ENCODE assay signal across 12 cellular contexts in the genomic region with DNA sequence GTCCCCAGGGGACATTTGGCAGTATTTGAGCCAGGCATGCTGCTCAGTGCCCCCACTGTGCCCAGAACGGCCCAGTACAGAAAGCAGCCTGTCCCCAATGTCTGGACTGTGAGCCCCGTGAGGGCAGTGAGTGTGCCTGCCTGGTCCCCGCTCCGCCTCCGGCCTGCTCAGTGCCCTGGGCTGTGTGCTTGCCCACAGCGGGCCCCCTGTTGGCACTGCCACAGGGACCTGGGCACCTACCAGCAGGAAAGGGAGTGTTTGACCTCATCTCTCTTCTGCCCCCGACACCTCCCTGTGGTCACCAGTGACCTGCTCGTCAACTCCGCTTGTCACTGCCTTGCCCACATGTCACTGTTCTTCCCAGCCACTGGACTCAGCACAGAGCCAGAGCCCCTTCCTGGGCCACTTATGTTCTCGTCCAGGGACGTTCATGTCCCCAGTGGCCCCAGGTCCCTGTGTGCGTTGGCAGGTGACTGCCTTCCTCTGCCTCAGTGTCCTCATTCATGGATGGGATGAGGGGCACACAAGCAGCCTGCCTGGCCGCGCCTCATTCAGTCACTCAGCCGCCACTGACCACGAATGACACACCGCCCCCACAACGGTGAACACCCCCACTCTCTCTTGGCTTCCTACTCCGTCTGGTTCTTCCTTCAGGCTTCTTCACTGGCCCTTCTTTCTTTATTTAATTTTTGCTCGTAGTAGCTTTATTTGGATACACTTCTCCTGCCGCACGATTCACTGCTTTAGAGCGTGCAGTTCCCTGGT. TPM values are rescaled to one million over a fixed set of nuclear protein-coding genes. Genes with fewer than 3 reads are reported as not detected.
DNase-seq lines count a peak whose midpoint lies in the region; ATAC-seq, FAIRE-seq and TF ChIP-seq lines count a peak whose summit lies in the region.
"Had no signal": no experiment of that assay in that cellular context is flagged by ENCODE, and none has a peak within 500 bp of the region (broad histone marks: within the 10 kb centered on the region; RNA-seq: fewer than 3 reads in every experiment).

No MANE protein-coding gene starts in this region.

- no peak for FAIRE-seq in endothelial cell of umbilical vein (lab: Jason Lieb, UNC)
- FAIRE-seq: A204.1, kidney, TTC549 had no signal

- no peaks in the 10 kb centered on the region for H3K9me1 ChIP-seq in endothelial cell of umbilical vein (replicated peaks; ENCODE audit: control insufficient read depth, extremely low read depth, insufficient read depth, low read length)

- no peak for TF ChIP-seq POLR2A in endothelial cell of umbilical vein (IDR thresholded peaks at IDR 0.05; ENCODE audit: low read depth, low read length)

- intact Hi-C loops in endothelial cell of umbilical vein (cut with micrococcal nuclease) = no loop called here

- H3K27ac Mint-ChIP-seq in T-helper 2 cell treated with Interferon-gamma antibody and Interleukin-4, amounts not matched to agents 5 μg/mL and 100 μg/mL, for 36 hours = peak overlapping the region; percentile 68
- peak overlapping the region in 1 of 2 donors; percentile 76 for H3K27ac Mint-ChIP-seq in T-cell

- no peaks in the 10 kb centered on the region for H4K20me1 ChIP-seq in endothelial cell of umbilical vein (replicated peaks; ENCODE audit: control insufficient read depth, extremely low read depth, insufficient read depth, low read length)

- H3K4me3 ChIP-seq in endothelial cell of umbilical vein (replicated peaks in 1 of 3; ENCODE audit: insufficient read depth in 1 of 3, low read depth in 1 of 3, low read length in 3 of 3) = no peak overlapping the region
- H3K4me3 ChIP-seq in skeletal muscle satellite cell (ENCODE audit: low read length) = no peak overlapping the region

- H3K9me3 ChIP-seq in endothelial cell of umbilical vein (replicated peaks; ENCODE audit: control insufficient read depth, insufficient read depth, low read length) = no peaks in the 10 kb centered on the region
- H3K9me3 ChIP-seq in skeletal muscle satellite cell (replicated peaks; ENCODE audit: low read length) = no peaks in the 10 kb centered on the region

- no peaks in the 10 kb centered on the region for H3K9me3 Mint-ChIP-seq in T-helper 2 cell treated with Interferon-gamma antibody and Interleukin-4, amounts not matched to agents 5 μg/mL and 100 μg/mL, for 36 hours
- no peaks in the 10 kb centered on the region for H3K9me3 Mint-ChIP-seq in T-cell

- no TSS peak for BruUV-seq in endothelial cell of umbilical vein (replicated peaks; lab: Mats Ljungman, UMichigan)

- no peak for TF ChIP-seq CTCF in endothelial cell of umbilical vein (IDR thresholded peaks at IDR 0.05; ENCODE audit: extremely low read depth in 1 of 2, insufficient read depth in 1 of 2, low read depth in 1 of 2, low read length in 2 of 2)

- H3K79me2 ChIP-seq in endothelial cell of umbilical vein (ENCODE audit: control insufficient read depth, insufficient read depth, low read length) = peaks cover 78% of the 10 kb centered on the region

- no peak for ATAC-seq in T-cell (replicated peaks in 1 of 4)
- ATAC-seq in HG03095 (IDR thresholded peaks at IDR 0.05; ENCODE audit: unreplicated experiment) = no peak

- H3K36me3 ChIP-seq in endothelial cell of umbilical vein (ENCODE audit: control insufficient read depth in 2 of 2, extremely low read depth in 1 of 2, insufficient read depth in 2 of 2, low read length in 2 of 2) = peaks cover 0 to 10% of the 10 kb centered on the region in 2 experiments
- peaks cover 30% of the 10 kb centered on the region for H3K36me3 ChIP-seq in skeletal muscle satellite cell (ENCODE audit: insufficient read depth, low read length)

- no peak overlapping the region for H2AFZ ChIP-seq in endothelial cell of umbilical vein (ENCODE audit: low read depth, low read length)

- POLR2A ChIA-PET in T-cell (lab: Charles Lee) (no interaction called here), endothelial cell of umbilical vein (lab: Charles Lee) (no interaction called here)

- no peak overlapping the region for H3K9ac ChIP-seq in endothelial cell of umbilical vein (replicated peaks; ENCODE audit: extremely low read depth, insufficient read depth, low read length)
- no peak overlapping the region for H3K9ac ChIP-seq in skeletal muscle satellite cell (ENCODE audit: low read depth, low read length)

- peaks cover 27% of the 10 kb centered on the region for H3K4me1 Mint-ChIP-seq in T-helper 2 cell treated with Interferon-gamma antibody and Interleukin-4, amounts not matched to agents 5 μg/mL and 100 μg/mL, for 36 hours (ENCODE audit: low read depth)
- peaks cover 54 to 69% (median 56%) of the 10 kb centered on the region in 3 donors for H3K4me1 Mint-ChIP-seq in T-cell

- no peak for DNase-seq in T-helper 2 cell treated with Interferon-gamma antibody and Interleukin-4, amounts not matched to agents 5 μg/mL and 100 μg/mL, for 36 hours (ENCODE audit: low spot score)
- DNase-seq in T-helper 2 cell (no peak), T-cell (no peak), endothelial cell of umbilical vein (ENCODE audit: low read depth, low spot score) (no peak), NCI-H2029 treated with DMSO at 0.1 percent for 48 hours (lab: John Stamatoyannopoulos, UW) (no peak), mesenteric fat pad (ENCODE audit: low spot score) (no peak)
- DNase-seq: kidney; NK-92 treated with Interleukin-12 subunit alpha and Interleukin-12 subunit beta, amount 100 ng/mL, for 24 hours had no signal

- H3K4me2 ChIP-seq in endothelial cell of umbilical vein (ENCODE audit: insufficient read depth, low read length) = no peak overlapping the region
- H3K4me2 ChIP-seq in skeletal muscle satellite cell (ENCODE audit: low read length) = peak overlapping the region; percentile 37

- H3K27me3 ChIP-seq in endothelial cell of umbilical vein (ENCODE audit: control insufficient read depth in 2 of 2, insufficient read depth in 2 of 2, low read length in 2 of 2) (no peaks in the 10 kb centered on the region), skeletal muscle satellite cell (ENCODE audit: control insufficient read depth, insufficient read depth, low read length) (no peaks in the 10 kb centered on the region)

- CTCF ChIA-PET in T-cell (lab: Charles Lee) = no interaction called here
- CTCF ChIA-PET in endothelial cell of umbilical vein (lab: Charles Lee) = no interaction called here

- peaks cover 28% of the 10 kb centered on the region for H3K36me3 Mint-ChIP-seq in T-helper 2 cell treated with Interferon-gamma antibody and Interleukin-4, amounts not matched to agents 5 μg/mL and 100 μg/mL, for 36 hours (ENCODE audit: low read depth)
- H3K36me3 Mint-ChIP-seq in T-cell = peaks cover 8% of the 10 kb centered on the region

- peak overlapping the region; percentile 51 for H3K27ac ChIP-seq in endothelial cell of umbilical vein (ENCODE audit: insufficient read depth, low read depth, low read length)

- peak overlapping the region; percentile 51 for H3K4me3 Mint-ChIP-seq in T-helper 2 cell treated with Interferon-gamma antibody and Interleukin-4, amounts not matched to agents 5 μg/mL and 100 μg/mL, for 36 hours
- H3K4me3 Mint-ChIP-seq in T-cell = peak overlapping the region; percentile 48 to 90 (median 56)

- dilution Hi-C loops in endothelial cell of umbilical vein (cut with MboI; ENCODE audit: extremely low pct_ligation_motif_present, low sequenced_read_pairs) = no loop called here

- H3K4me1 ChIP-seq in endothelial cell of umbilical vein (ENCODE audit: control insufficient read depth, extremely low read depth, insufficient read depth, low read length) = peaks cover 10% of the 10 kb centered on the region
- H3K4me1 ChIP-seq in skeletal muscle satellite cell (ENCODE audit: control insufficient read depth, insufficient read depth, low read length) = peaks cover 36% of the 10 kb centered on the region

- no peaks in the 10 kb centered on the region for H3K27me3 Mint-ChIP-seq in T-helper 2 cell treated with Interferon-gamma antibody and Interleukin-4, amounts not matched to agents 5 μg/mL and 100 μg/mL, for 36 hours (ENCODE audit: low read depth)
- H3K27me3 Mint-ChIP-seq in T-cell = no peaks in the 10 kb centered on the region

RNA-seq across cellular contexts. Expression of a gene that starts 2.8 kb away (rescaled TPM):
- total RNA-seq in T-cell (10 to 100 TPM; 74.0 to 85.6 (median 77.8) TPM), endothelial cell of umbilical vein (60.4 and 60.5 TPM in 2 replicates), mesenteric fat pad (28.1 TPM)
- polyA plus RNA-seq in endothelial cell of umbilical vein = 35.9 and 45.0 TPM in 2 replicates
- 29.1 and 36.7 TPM in 2 replicates for polyA plus RNA-seq in endothelial cell of umbilical vein (2011; cell fraction: cytosol; rRNA removed)
- polyA plus RNA-seq in endothelial cell of umbilical vein (2011; cell fraction: nucleus; rRNA removed) = 99.4 and 104 TPM in 2 replicates
- 48.6 and 54.3 TPM in 2 replicates for polyA plus RNA-seq in endothelial cell of umbilical vein (2012)
- polyA minus RNA-seq in endothelial cell of umbilical vein = 22.6 and 36.2 TPM in 2 replicates
- polyA minus RNA-seq in endothelial cell of umbilical vein (2011; cell fraction: cytosol; rRNA and poly(A)+ RNA removed) = 12.0 TPM
- polyA minus RNA-seq in endothelial cell of umbilical vein (2011; cell fraction: nucleus; rRNA and poly(A)+ RNA removed) = 28.3 and 47.8 TPM in 2 replicates
- 34.5 and 42.4 TPM in 2 replicates for total RNA-seq in skeletal muscle satellite cell (2012; rRNA removed)

RNA-seq across cellular contexts. Expression of a gene that starts 8.5 kb away (rescaled TPM):
- total RNA-seq in T-cell = 10 to 100 TPM in 3 of 5 donors, 1 to 10 TPM in 2; 5.0 to 12.3 (median 11.1) TPM
- total RNA-seq in endothelial cell of umbilical vein = 14.8 and 15.2 TPM in 2 replicates
- polyA plus RNA-seq in endothelial cell of umbilical vein = 8.0 and 8.7 TPM in 2 replicates
- 4.9 and 8.5 TPM in 2 replicates for polyA plus RNA-seq in endothelial cell of umbilical vein (2011; cell fraction: cytosol; rRNA removed)
- polyA plus RNA-seq in endothelial cell of umbilical vein (2011; cell fraction: nucleus; rRNA removed) = 4.1 and 5.8 TPM in 2 replicates
- 11.1 and 12.9 TPM in 2 replicates for polyA plus RNA-seq in endothelial cell of umbilical vein (2012)
- polyA minus RNA-seq in endothelial cell of umbilical vein = 3.8 and 5.0 TPM in 2 replicates
- 17.2 TPM for polyA minus RNA-seq in endothelial cell of umbilical vein (2011; cell fraction: cytosol; rRNA and poly(A)+ RNA removed)
- polyA minus RNA-seq in endothelial cell of umbilical vein (2011; cell fraction: nucleus; rRNA and poly(A)+ RNA removed) = 2.5 and 3.0 TPM in 2 replicates
- 14.2 and 15.1 TPM in 2 replicates for total RNA-seq in skeletal muscle satellite cell (2012; rRNA removed)
- 10.5 TPM for total RNA-seq in mesenteric fat pad

RNA-seq across cellular contexts. Expression of a gene that starts 25.7 kb away (rescaled TPM):
- total RNA-seq in T-cell (not detected), endothelial cell of umbilical vein (not detected in 2 replicates), mesenteric fat pad (not detected)
- polyA plus RNA-seq in endothelial cell of umbilical vein = not detected in 2 replicates
- polyA plus RNA-seq in endothelial cell of umbilical vein (2011; cell fraction: cytosol; rRNA removed) = not detected in 2 replicates
- polyA plus RNA-seq in endothelial cell of umbilical vein (2011; cell fraction: nucleus; rRNA removed) = not detected in 2 replicates
- polyA plus RNA-seq in endothelial cell of umbilical vein (2012) = not detected in 2 replicates
- not detected in 2 replicates for polyA minus RNA-seq in endothelial cell of umbilical vein
- polyA minus RNA-seq in endothelial cell of umbilical vein (2011; cell fraction: cytosol; rRNA and poly(A)+ RNA removed) = not detected
- not detected in 2 replicates for polyA minus RNA-seq in endothelial cell of umbilical vein (2011; cell fraction: nucleus; rRNA and poly(A)+ RNA removed)
- not detected in 2 replicates for total RNA-seq in skeletal muscle satellite cell (2012; rRNA removed)
- total RNA-seq: kidney had no signal

RNA-seq across cellular contexts. Expression of a gene that starts 28.6 kb away (rescaled TPM):
- total RNA-seq in T-cell (1 to 10 TPM in 1 of 5 donors, under 1 TPM in 3, not detected in 1; 0.33 to 1.3 (median 0.78) TPM), endothelial cell of umbilical vein (not detected in 2 replicates), mesenteric fat pad (0.42 TPM)
- polyA plus RNA-seq in endothelial cell of umbilical vein = not detected in 2 replicates
- polyA plus RNA-seq in endothelial cell of umbilical vein (2011; cell fraction: cytosol; rRNA removed) = not detected in 2 replicates
- 0.21 TPM in 1 of 2 replicates, not detected in the other for polyA plus RNA-seq in endothelial cell of umbilical vein (2011; cell fraction: nucleus; rRNA removed)
- not detected in 2 replicates for polyA plus RNA-seq in endothelial cell of umbilical vein (2012)
- 1.2 TPM in 1 of 2 replicates, not detected in the other for polyA minus RNA-seq in endothelial cell of umbilical vein
- not detected for polyA minus RNA-seq in endothelial cell of umbilical vein (2011; cell fraction: cytosol; rRNA and poly(A)+ RNA removed)
- not detected in 2 replicates for polyA minus RNA-seq in endothelial cell of umbilical vein (2011; cell fraction: nucleus; rRNA and poly(A)+ RNA removed)
- not detected in 2 replicates for total RNA-seq in skeletal muscle satellite cell (2012; rRNA removed)

RNA-seq across cellular contexts. Expression of a gene that starts 30.0 kb away (rescaled TPM):
- 10 to 100 TPM in 3 of 5 donors, 1 to 10 TPM in 2; 7.7 to 12.4 (median 10.3) TPM for total RNA-seq in T-cell
- total RNA-seq in endothelial cell of umbilical vein = 0.53 and 0.73 TPM in 2 replicates
- not detected in 2 replicates for polyA plus RNA-seq in endothelial cell of umbilical vein
- polyA plus RNA-seq in endothelial cell of umbilical vein (2011; cell fraction: cytosol; rRNA removed) = not detected in 2 replicates
- polyA plus RNA-seq in endothelial cell of umbilical vein (2011; cell fraction: nucleus; rRNA removed) = not detected in 2 replicates
- 0.83 TPM in 1 of 2 replicates, not detected in the other for polyA plus RNA-seq in endothelial cell of umbilical vein (2012)
- polyA minus RNA-seq in endothelial cell of umbilical vein = not detected in 2 replicates
- polyA minus RNA-seq in endothelial cell of umbilical vein (2011; cell fraction: cytosol; rRNA and poly(A)+ RNA removed) = not detected
- polyA minus RNA-seq in endothelial cell of umbilical vein (2011; cell fraction: nucleus; rRNA and poly(A)+ RNA removed) = not detected in 2 replicates
- not detected in 2 replicates for total RNA-seq in skeletal muscle satellite cell (2012; rRNA removed)
- total RNA-seq in mesenteric fat pad = 0.51 TPM
